In genomic region chr18:75247041-75247551, GRCh38 we compare ENCODE assay signal across 8 cellular contexts. TPM values are rescaled to one million over a fixed set of nuclear protein-coding genes. Genes with fewer than 3 reads are reported as not detected.
DNase-seq lines count a peak whose midpoint lies in the region; ATAC-seq and TF ChIP-seq lines count a peak whose summit lies in the region.

No MANE protein-coding gene starts in this region.

- POLR2A ChIA-PET in CD8-positive, alpha-beta T cell (lab: Charles Lee): interaction anchor here (0.9 to 4.0 kb wide), 5 partner anchors 9 to 36 kb away, joined by 4 to 25 read pairs (median 6); partner anchors contain the start of genes PTGR3 and TSHZ1
- POLR2A ChIA-PET in Panc1 (lab: Charles Lee): interaction anchor here (0.6 kb wide), 1 partner anchor 725 kb away, joined by 6 read pairs; no protein-coding TSS in a partner anchor

- peak overlapping the region; percentile 36 for H3K27ac ChIP-seq in CD8-positive, alpha-beta T cell (ENCODE audit: low read depth, low read length)
- H3K27ac ChIP-seq in Panc1 (ENCODE audit: low read length): peak overlapping the region; percentile 92

- no peak for TF ChIP-seq CTCF in CD8-positive, alpha-beta T cell (IDR thresholded peaks at IDR 0.05)
- TF ChIP-seq CTCF in Panc1 (IDR thresholded peaks at IDR 0.05) (no peak), osteocyte (IDR thresholded peaks at IDR 0.05) (no peak), GM10266 (IDR thresholded peaks at IDR 0.05; ENCODE audit: control insufficient read depth, insufficient read depth, low read depth, missing control alignments) (no peak)

- H3K9me3 Mint-ChIP-seq in CD8-positive, alpha-beta T cell: no peaks in the 10 kb centered on the region
- peaks cover 0 to 3% of the 10 kb centered on the region in 2 donors for H3K9me3 Mint-ChIP-seq in effector memory CD8-positive, alpha-beta T cell
- H3K9me3 Mint-ChIP-seq in osteocyte (ENCODE audit: unreplicated experiment): no peaks in the 10 kb centered on the region

- no peaks in the 10 kb centered on the region for H3K36me3 Mint-ChIP-seq in CD8-positive, alpha-beta T cell
- peaks cover 7% of the 10 kb centered on the region for H3K36me3 Mint-ChIP-seq in effector memory CD8-positive, alpha-beta T cell (ENCODE audit: insufficient read depth)
- H3K36me3 Mint-ChIP-seq in osteocyte (ENCODE audit: unreplicated experiment): no peaks in the 10 kb centered on the region

- peaks cover 48% of the 10 kb centered on the region for H3K4me1 ChIP-seq in CD8-positive, alpha-beta T cell (ENCODE audit: insufficient read depth, low read length)
- H3K4me1 ChIP-seq in Panc1 (ENCODE audit: control insufficient read depth, insufficient read depth, low read length): peaks cover 27% of the 10 kb centered on the region

- no peaks in the 10 kb centered on the region for H3K9me3 ChIP-seq in CD8-positive, alpha-beta T cell (ENCODE audit: low read length)
- H3K9me3 ChIP-seq in Panc1 (ENCODE audit: control insufficient read depth, insufficient read depth, low read depth, low read length): no peaks in the 10 kb centered on the region

- intact Hi-C loops in CD8-positive, alpha-beta T cell (cut with DNase I, micrococcal nuclease): loop anchor here (1.0 to 10.0 kb wide), 6 partner anchors 8 to 1092 kb away; no protein-coding TSS in a partner anchor
- intact Hi-C loops in Panc1 (cut with micrococcal nuclease; ENCODE audit: unreplicated experiment): loop anchor here (10.0 kb wide), 1 partner anchor 592 kb away; no protein-coding TSS in a partner anchor

- peak in 1 of 7 experiments; percentile 59 for DNase-seq in CD8-positive, alpha-beta T cell
- no peak for DNase-seq in Panc1 (ENCODE audit: low read depth, low spot score)
- no peak for DNase-seq in effector memory CD8-positive, alpha-beta T cell
- DNase-seq in osteocyte (ENCODE audit: extremely low spot score, unreplicated experiment): no peak
- DNase-seq in NCI-H82 (lab: John Stamatoyannopoulos, UW): no peak
- no peak for DNase-seq in GM10266 (ENCODE audit: extremely low spot score)

- peak overlapping the region; percentile 36 for H3K4me3 ChIP-seq in CD8-positive, alpha-beta T cell (ENCODE audit: low read depth, low read length)
- peak overlapping the region; percentile 37 to 47 for H3K4me3 ChIP-seq in Panc1 (ENCODE audit: low read depth in 2 of 2, low read length in 2 of 2)

- H3K4me3 Mint-ChIP-seq in CD8-positive, alpha-beta T cell: peak overlapping the region; percentile 85
- H3K4me3 Mint-ChIP-seq in effector memory CD8-positive, alpha-beta T cell: peak overlapping the region; percentile 83 to 89
- peak overlapping the region; percentile 77 for H3K4me3 Mint-ChIP-seq in osteocyte (ENCODE audit: unreplicated experiment)

- peaks cover 81% of the 10 kb centered on the region for H3K4me1 Mint-ChIP-seq in CD8-positive, alpha-beta T cell (ENCODE audit: low read depth)
- peaks cover 55 to 74% of the 10 kb centered on the region in 2 donors for H3K4me1 Mint-ChIP-seq in effector memory CD8-positive, alpha-beta T cell (ENCODE audit: low read depth in 2 of 2)
- peaks cover 35% of the 10 kb centered on the region for H3K4me1 Mint-ChIP-seq in osteocyte (ENCODE audit: unreplicated experiment)

- in situ Hi-C loops in Panc1 (cut with HindIII; ENCODE audit: low pct_unique_long_range_greater_than_20kb, low sequenced_read_pairs): no loop called here

- no TSS peak for BruUV-seq in Panc1 (replicated peaks; lab: Mats Ljungman, UMichigan)

- no peaks in the 10 kb centered on the region for H3K27me3 ChIP-seq in CD8-positive, alpha-beta T cell (ENCODE audit: insufficient read depth, low read length)
- no peaks in the 10 kb centered on the region for H3K27me3 ChIP-seq in Panc1 (ENCODE audit: control insufficient read depth, insufficient read depth, low read length)

- H3K27ac Mint-ChIP-seq in CD8-positive, alpha-beta T cell: peak overlapping the region; percentile 94
- peak overlapping the region; percentile 77 to 95 for H3K27ac Mint-ChIP-seq in effector memory CD8-positive, alpha-beta T cell
- peak overlapping the region; percentile 91 for H3K27ac Mint-ChIP-seq in osteocyte (ENCODE audit: unreplicated experiment)

- CTCF ChIA-PET in CD8-positive, alpha-beta T cell (lab: Charles Lee): interaction anchor here (1.1 to 1.5 kb wide), 2 partner anchors 21 to 32 kb away, joined by 4 to 6 read pairs; no protein-coding TSS in a partner anchor
- CTCF ChIA-PET in Panc1 (lab: Charles Lee): interaction anchor here (0.6 to 0.7 kb wide), 3 partner anchors 61 to 187 kb away, joined by 4 to 8 read pairs (median 5); no protein-coding TSS in a partner anchor

- no peak for ATAC-seq in CD8-positive, alpha-beta T cell
- peak; percentile 27 for ATAC-seq in Panc1
- peak; percentile 11 for ATAC-seq in effector memory CD8-positive, alpha-beta T cell (replicated peaks)
- no peak for ATAC-seq in HG02973 (IDR thresholded peaks at IDR 0.05; ENCODE audit: unreplicated experiment)
- no peak for ATAC-seq in GM19397 (IDR thresholded peaks at IDR 0.05; ENCODE audit: unreplicated experiment)

- no peaks in the 10 kb centered on the region for H3K27me3 Mint-ChIP-seq in CD8-positive, alpha-beta T cell (ENCODE audit: low read depth)
- no peaks in the 10 kb centered on the region for H3K27me3 Mint-ChIP-seq in effector memory CD8-positive, alpha-beta T cell
- H3K27me3 Mint-ChIP-seq in osteocyte (ENCODE audit: unreplicated experiment): no peaks in the 10 kb centered on the region

- no peaks in the 10 kb centered on the region for H3K36me3 ChIP-seq in CD8-positive, alpha-beta T cell (ENCODE audit: insufficient read depth, low read length)
- no peaks in the 10 kb centered on the region for H3K36me3 ChIP-seq in Panc1 (ENCODE audit: control insufficient read depth, insufficient read depth, low read length)

RNA-seq across cellular contexts. Expression of gene TSHZ1, which starts 36.5 kb away (rescaled TPM):
- 10 to 100 TPM; 21.5 to 23.4 TPM for total RNA-seq in CD8-positive, alpha-beta T cell
- total RNA-seq in Panc1 (2021; ENCODE audit: unreplicated experiment): 10.0 TPM
- polyA plus RNA-seq in Panc1 (2012; ENCODE audit: insufficient read length): 13.7 TPM
- total RNA-seq in osteocyte: 12.2 and 13.3 TPM in 2 replicates

RNA-seq across cellular contexts. Expression of gene PTGR3, which starts 38.2 kb away (rescaled TPM):
- total RNA-seq in CD8-positive, alpha-beta T cell: 1 to 10 TPM; 6.3 to 7.8 TPM
- 45.0 TPM for total RNA-seq in Panc1 (2021; ENCODE audit: unreplicated experiment)
- 28.9 TPM for polyA plus RNA-seq in Panc1 (2012; ENCODE audit: insufficient read length)
- total RNA-seq in osteocyte: 17.7 and 19.7 TPM in 2 replicates

Comparison
In these comparisons a context has a peak if more than half of its experiments do, and no peak if none do; other contexts are left out.
1. ATAC-seq: peak in Panc1 (single experiment) and effector memory CD8-positive, alpha-beta T cell (single experiment); none in CD8-positive, alpha-beta T cell (single experiment), HG02973 (single experiment) and GM19397 (single experiment).
2. Peak in every context shown above with its lines, with median percentiles within 50 percentile points of each other: H3K27ac Mint-ChIP-seq and H3K4me3 Mint-ChIP-seq.